Comparison of ENCODE assay signal across 1 cellular context in the genomic region with DNA sequence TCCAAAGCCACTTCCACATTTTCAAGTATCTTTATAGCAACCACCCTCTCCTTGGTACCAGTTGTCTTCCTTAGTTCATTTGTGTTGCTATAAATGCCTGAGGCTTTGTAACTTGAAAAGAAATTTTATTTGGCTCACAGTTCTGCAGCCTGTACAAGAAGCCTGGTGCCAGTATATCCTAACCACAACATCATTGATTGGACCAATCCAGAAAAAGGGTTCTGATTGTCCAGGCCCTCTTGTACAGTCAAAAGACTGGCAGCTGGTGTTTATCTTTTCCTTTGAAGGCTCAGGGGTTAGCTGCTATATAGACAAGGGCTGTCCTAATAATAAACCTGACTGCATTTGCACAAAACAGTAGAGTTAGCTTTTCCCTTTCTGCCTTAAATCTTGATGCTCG.
TF ChIP-seq lines count a peak whose summit lies in the region.

No MANE protein-coding gene starts in this region.

TF ChIP-seq in IMR-90, 13 proteins besides CTCF, POLR2A, EP300 and RAD21:
- TF ChIP-seq FOS (IDR thresholded peaks at IDR 0.05; ENCODE audit: low read depth, low read length): no peak
- no peak for TF ChIP-seq NFE2L2 (IDR thresholded peaks at IDR 0.05; ENCODE audit: low read depth, low read length)
- TF ChIP-seq, protein P1, sequence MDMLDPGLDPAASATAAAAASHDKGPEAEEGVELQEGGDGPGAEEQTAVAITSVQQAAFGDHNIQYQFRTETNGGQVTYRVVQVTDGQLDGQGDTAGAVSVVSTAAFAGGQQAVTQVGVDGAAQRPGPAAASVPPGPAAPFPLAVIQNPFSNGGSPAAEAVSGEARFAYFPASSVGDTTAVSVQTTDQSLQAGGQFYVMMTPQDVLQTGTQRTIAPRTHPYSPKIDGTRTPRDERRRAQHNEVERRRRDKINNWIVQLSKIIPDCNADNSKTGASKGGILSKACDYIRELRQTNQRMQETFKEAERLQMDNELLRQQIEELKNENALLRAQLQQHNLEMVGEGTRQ (IDR thresholded peaks at IDR 0.05; ENCODE audit: low read depth, low read length): no peak
- no peak for TF ChIP-seq BHLHE40 (IDR thresholded peaks at IDR 0.05; ENCODE audit: low read depth, low read length)
- TF ChIP-seq MAZ (IDR thresholded peaks at IDR 0.05; ENCODE audit: borderline replicate concordance, low read depth, low read length): no peak
- TF ChIP-seq, protein P2, sequence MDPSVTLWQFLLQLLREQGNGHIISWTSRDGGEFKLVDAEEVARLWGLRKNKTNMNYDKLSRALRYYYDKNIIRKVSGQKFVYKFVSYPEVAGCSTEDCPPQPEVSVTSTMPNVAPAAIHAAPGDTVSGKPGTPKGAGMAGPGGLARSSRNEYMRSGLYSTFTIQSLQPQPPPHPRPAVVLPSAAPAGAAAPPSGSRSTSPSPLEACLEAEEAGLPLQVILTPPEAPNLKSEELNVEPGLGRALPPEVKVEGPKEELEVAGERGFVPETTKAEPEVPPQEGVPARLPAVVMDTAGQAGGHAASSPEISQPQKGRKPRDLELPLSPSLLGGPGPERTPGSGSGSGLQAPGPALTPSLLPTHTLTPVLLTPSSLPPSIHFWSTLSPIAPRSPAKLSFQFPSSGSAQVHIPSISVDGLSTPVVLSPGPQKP (IDR thresholded peaks at IDR 0.05; ENCODE audit: borderline replicate concordance, low read depth, low read length): no peak
